13 cellular contexts compared by ENCODE assay signal in the genomic region with DNA sequence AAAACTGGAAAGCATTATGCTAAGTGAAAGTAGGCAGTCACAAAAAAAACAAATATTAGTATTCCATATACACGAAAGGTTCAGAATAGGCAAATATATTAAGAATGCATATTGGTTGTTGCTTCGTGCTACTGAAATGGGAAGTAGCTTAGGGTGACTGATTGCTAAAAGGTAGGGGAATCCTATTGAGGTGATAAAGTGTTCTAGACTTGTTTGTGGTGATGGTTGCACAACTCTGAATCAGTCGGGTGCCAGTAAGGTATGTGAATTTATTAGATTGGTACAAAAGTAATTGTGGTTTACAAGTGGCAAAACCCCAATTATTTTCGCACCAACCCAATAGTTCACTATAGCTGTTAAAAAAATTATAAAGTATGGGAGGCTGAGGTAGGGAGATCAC. TPM values are rescaled to one million over a fixed set of nuclear protein-coding genes. Genes with fewer than 3 reads are reported as not detected.
DNase-seq lines count a peak whose midpoint lies in the region; ATAC-seq and TF ChIP-seq lines count a peak whose summit lies in the region.
"Had no signal": no experiment of that assay in that cellular context is flagged by ENCODE, and none has a peak within 500 bp of the region (broad histone marks: within the 10 kb centered on the region; RNA-seq: fewer than 3 reads in every experiment).

No MANE protein-coding gene starts in this region.

- peak overlapping the region in 5 of 6 donors; percentile 6 to 69 (median 29) for H3K27ac Mint-ChIP-seq in immature natural killer cell
- H3K27ac Mint-ChIP-seq in activated naive CD4-positive, alpha-beta T cell treated with anti-CD3 and anti-CD28 coated beads for 36 hours = no peak overlapping the region
- H3K27ac Mint-ChIP-seq: activated CD4-positive, alpha-beta memory T cell treated with anti-CD3 and anti-CD28 coated beads, Interleukin-2, amount 10 ng/mL, durations not matched to agents 7 days and 5 days; HFFc6 had no signal

- TSS peak; percentile 16 for BruUV-seq in OCI-LY7 (replicated peaks; lab: Mats Ljungman, UMichigan)

- H3K36me3 Mint-ChIP-seq in immature natural killer cell = no peaks in the 10 kb centered on the region
- peaks cover 9% of the 10 kb centered on the region for H3K36me3 Mint-ChIP-seq in activated naive CD4-positive, alpha-beta T cell treated with anti-CD3 and anti-CD28 coated beads for 36 hours (ENCODE audit: low read depth)

- H3K27me3 Mint-ChIP-seq in immature natural killer cell (ENCODE audit: low read depth in 3 of 3) = peaks cover 0 to 3% (median 3%) of the 10 kb centered on the region in 3 donors
- no peaks in the 10 kb centered on the region for H3K27me3 Mint-ChIP-seq in activated naive CD4-positive, alpha-beta T cell treated with anti-CD3 and anti-CD28 coated beads for 36 hours (ENCODE audit: low read depth)
- H3K27me3 Mint-ChIP-seq: activated CD4-positive, alpha-beta memory T cell treated with anti-CD3 and anti-CD28 coated beads, Interleukin-2, amount 10 ng/mL, durations not matched to agents 7 days and 5 days had no signal

- POLR2A ChIA-PET in GM10248 (lab: Yijun Ruan, JAX) (no interaction called here), OCI-LY7 (lab: Charles Lee) (interaction anchor here (0.8 to 1.8 kb wide), 5 partner anchors 9 to 34 kb away, joined by 3 to 6 read pairs (median 5); no protein-coding TSS in a partner anchor)

- no peaks in the 10 kb centered on the region for H3K9me3 Mint-ChIP-seq in immature natural killer cell
- peaks cover 2% of the 10 kb centered on the region for H3K9me3 Mint-ChIP-seq in activated naive CD4-positive, alpha-beta T cell treated with anti-CD3 and anti-CD28 coated beads for 36 hours
- H3K9me3 Mint-ChIP-seq: activated CD4-positive, alpha-beta memory T cell treated with anti-CD3 and anti-CD28 coated beads, Interleukin-2, amount 10 ng/mL, durations not matched to agents 7 days and 5 days had no signal

- intact Hi-C loops in OCI-LY7 (cut with micrococcal nuclease; ENCODE audit: unreplicated experiment) = no loop called here
- intact Hi-C loops in activated naive CD4-positive, alpha-beta T cell treated with anti-CD3 and anti-CD28 coated beads for 36 hours (cut with micrococcal nuclease) = no loop called here

- peak overlapping the region; percentile 7; the same call in 1 of the 2 replicates for H3K4me2 ChIP-seq in OCI-LY7 (ENCODE audit: low read length)

- H3K9me2 ChIP-seq in OCI-LY7 (ENCODE audit: insufficient read depth, low read length) = no peaks in the 10 kb centered on the region

- no peak overlapping the region for H2AFZ ChIP-seq in OCI-LY7 (ENCODE audit: low read length)

- peaks cover 16% of the 10 kb centered on the region; the same call in 1 of the 2 replicates for H3K9me3 ChIP-seq in OCI-LY7 (ENCODE audit: low read length)

- CTCF ChIA-PET in GM10248 (lab: Yijun Ruan, JAX) = interaction anchor here (0.8 to 2.6 kb wide), 4 partner anchors 11 to 24 kb away, joined by 3 to 8 read pairs (median 4); no protein-coding TSS in a partner anchor
- CTCF ChIA-PET in OCI-LY7 (lab: Charles Lee; ENCODE audit: unreplicated experiment) = no interaction called here
- CTCF ChIA-PET in activated naive CD4-positive, alpha-beta T cell treated with anti-CD3 and anti-CD28 coated beads for 36 hours (lab: Charles Lee) = interaction anchor here (1.5 kb wide), 1 partner anchor 24 kb away, joined by 4 read pairs; no protein-coding TSS in a partner anchor

- ATAC-seq in GM19397 (IDR thresholded peaks at IDR 0.05; ENCODE audit: unreplicated experiment) (peak; percentile 53), GM21786 (IDR thresholded peaks at IDR 0.05; ENCODE audit: unreplicated experiment) (no peak)

- 0 out of 2 replicates have a peak, but pooled peaks cover 10% of the 10 kb centered on the region for H4K20me1 ChIP-seq in OCI-LY7 (ENCODE audit: insufficient read depth, low read length)

- H3K27ac ChIP-seq in OCI-LY7 (ENCODE audit: low read depth, low read length, poor library complexity, severe bottlenecking) = peak overlapping the region; percentile 9

- H3K4me3 Mint-ChIP-seq in immature natural killer cell = peak overlapping the region; percentile 8 to 70 (median 35)
- no peak overlapping the region for H3K4me3 Mint-ChIP-seq in activated naive CD4-positive, alpha-beta T cell treated with anti-CD3 and anti-CD28 coated beads for 36 hours
- H3K4me3 Mint-ChIP-seq: activated CD4-positive, alpha-beta memory T cell treated with anti-CD3 and anti-CD28 coated beads, Interleukin-2, amount 10 ng/mL, durations not matched to agents 7 days and 5 days; HFFc6 had no signal

- H3K36me3 ChIP-seq in OCI-LY7 (ENCODE audit: insufficient read depth, low read length) = peaks cover 74% of the 10 kb centered on the region

- H3K4me1 ChIP-seq in OCI-LY7 (ENCODE audit: insufficient read depth, low read length, poor library complexity, severe bottlenecking) = peaks cover 87% of the 10 kb centered on the region

- peaks cover 61 to 81% of the 10 kb centered on the region in 2 donors for H3K4me1 Mint-ChIP-seq in immature natural killer cell
- H3K4me1 Mint-ChIP-seq in activated naive CD4-positive, alpha-beta T cell treated with anti-CD3 and anti-CD28 coated beads for 36 hours (ENCODE audit: low read depth) = peaks cover 39% of the 10 kb centered on the region

- DNase-seq in GM10248 (ENCODE audit: extremely low spot score) (peak; percentile 27), OCI-LY7 (ENCODE audit: low spot score) (no peak), immature natural killer cell (peak; percentile 30 to 48 (median 34)), HT-29 (ENCODE audit: low spot score) (no peak), ecto neural progenitor cell (ENCODE audit: low spot score) (no peak)
- no peak for DNase-seq in activated naive CD4-positive, alpha-beta T cell treated with anti-CD3 and anti-CD28 coated beads for 36 hours
- DNase-seq: activated CD4-positive, alpha-beta memory T cell treated with anti-CD3 and anti-CD28 coated beads, Interleukin-2, amount 10 ng/mL, durations not matched to agents 7 days and 5 days; activated effector memory CD4-positive, alpha-beta T cell treated with anti-CD3 and anti-CD28 coated beads, Interleukin-2, amount 50 U/mL, for 16 hours; DMS53; HFFc6; retina had no signal

- H3K4me3 ChIP-seq in OCI-LY7 (ENCODE audit: low read depth, low read length, poor library complexity, severe bottlenecking) = no peak overlapping the region

- peaks cover 100% of the 10 kb centered on the region for H3K79me2 ChIP-seq in OCI-LY7 (ENCODE audit: insufficient read depth, low read depth, low read length)

- TF ChIP-seq CTCF in GM10248 (IDR thresholded peaks at IDR 0.05; ENCODE audit: control extremely low read depth, extremely low read depth, low read depth, missing control alignments) (no peak), OCI-LY7 (conservative IDR thresholded peaks at IDR 0.05; ENCODE audit: low read length) (no peak)

RNA-seq across cellular contexts. Expression of gene USP34, which starts 20.7 kb away (rescaled TPM):
- 147 and 192 TPM in 2 replicates for total RNA-seq in OCI-LY7 (2014; rRNA removed; shearing (Covaris generic))
- 340 and 344 TPM in 2 replicates for total RNA-seq in OCI-LY7 (2022)
- polyA plus RNA-seq in immature natural killer cell = 10 to 100 TPM in 2 of 3 donors, 1 to 10 TPM in 1; 9.0 to 37.3 (median 16.3) TPM
- total RNA-seq in HT-29 (2014; rRNA removed; shearing (Covaris generic)) = 35.4 and 40.6 TPM in 2 replicates
- total RNA-seq in activated naive CD4-positive, alpha-beta T cell treated with anti-CD3 and anti-CD28 coated beads for 36 hours = 10 to 100 TPM; 59.5 to 60.4 TPM

Comparison
In these comparisons a context has a peak if more than half of its experiments do, and no peak if none do; other contexts are left out.
1. DNase-seq: peak in GM10248 (single experiment) and immature natural killer cell (3 of 3); none in OCI-LY7 (single experiment), HT-29 (single experiment), activated naive CD4-positive, alpha-beta T cell treated with anti-CD3 and anti-CD28 coated beads for 36 hours (single experiment) and ecto neural progenitor cell (single experiment).